In genomic region chrX:134782796-134783195, GRCh38 we compare ENCODE assay signal across 8 cellular contexts. TPM values are rescaled to one million over a fixed set of nuclear protein-coding genes. Genes with fewer than 3 reads are reported as not detected.
DNase-seq lines count a peak whose midpoint lies in the region; ATAC-seq, FAIRE-seq and TF ChIP-seq lines count a peak whose summit lies in the region.

No MANE protein-coding gene starts in this region.

- POLR2A ChIA-PET in CD8-positive, alpha-beta memory T cell (lab: Charles Lee) = no interaction called here

- peaks cover 0 to 56% (median 1%) of the 10 kb centered on the region in 3 donors for H3K36me3 Mint-ChIP-seq in CD8-positive, alpha-beta memory T cell

- H3K27me3 ChIP-seq in thyroid gland (no peaks in the 10 kb centered on the region), H7 (ENCODE audit: control insufficient read depth, insufficient read depth, low read length) (no peaks in the 10 kb centered on the region)
- H3K27me3 ChIP-seq in CD8-positive, alpha-beta memory T cell (ENCODE audit: insufficient read depth, low read length, poor library complexity, severe bottlenecking) = no peaks in the 10 kb centered on the region

- H3K27me3 Mint-ChIP-seq in CD8-positive, alpha-beta memory T cell = no peaks in the 10 kb centered on the region

- H3K4me3 ChIP-seq in foreskin fibroblast (ENCODE audit: low read depth in 1 of 2, low read length in 2 of 2) = no peak overlapping the region
- no peak overlapping the region for H3K4me3 ChIP-seq in thyroid gland (replicated peaks in 1 of 3)
- H3K4me3 ChIP-seq in H7 (ENCODE audit: insufficient read depth, low read depth, low read length) = no peak overlapping the region
- H3K4me3 ChIP-seq in CD8-positive, alpha-beta memory T cell (ENCODE audit: low read length) = no peak overlapping the region

- no peak for TF ChIP-seq POLR2A in thyroid gland (IDR thresholded peaks at IDR 0.05)

- DNase-seq in NOMO-1 treated with DMSO at 0.1 percent for 48 hours (lab: John Stamatoyannopoulos, UW; ENCODE audit: unreplicated experiment) (peak; percentile 14), NOMO-1 (lab: John Stamatoyannopoulos, UW; ENCODE audit: unreplicated experiment in 2 of 2) (no peak), RCC 7860 (ENCODE audit: low spot score) (peak; percentile 14), foreskin fibroblast (peak in 1 of 2 donors; percentile 64), thyroid gland (no peak), H7 (no peak)
- DNase-seq in CD8-positive, alpha-beta memory T cell = no peak

- CTCF ChIA-PET in CD8-positive, alpha-beta memory T cell (lab: Charles Lee) = interaction anchor here (0.5 kb wide), 1 partner anchor 629 kb away, joined by 3 read pairs; no protein-coding TSS in a partner anchor

- intact Hi-C loops in thyroid gland (cut with DNase I) = no loop called here

- TF ChIP-seq CTCF in foreskin fibroblast (IDR thresholded peaks at IDR 0.05; ENCODE audit: low read depth, low read length) (peak; percentile 38), thyroid gland (IDR thresholded peaks at IDR 0.05) (peak in 4 of 6 experiments; percentile 19 to 50 (median 43))

- H3K4me1 Mint-ChIP-seq in CD8-positive, alpha-beta memory T cell = no peaks in the 10 kb centered on the region

- no peak for ATAC-seq in GM18520 (IDR thresholded peaks at IDR 0.05; ENCODE audit: unreplicated experiment)

- 49 to 66% methylated on average over 3 of the region's 3 CpGs for WGBS in thyroid gland, 2 donors

- H3K27ac Mint-ChIP-seq in CD8-positive, alpha-beta memory T cell = no peak overlapping the region

- H3K4me1 ChIP-seq in thyroid gland = no peaks in the 10 kb centered on the region
- no peaks in the 10 kb centered on the region for H3K4me1 ChIP-seq in CD8-positive, alpha-beta memory T cell (ENCODE audit: insufficient read depth, low read length)

- no peaks in the 10 kb centered on the region for H3K9me3 ChIP-seq in thyroid gland
- H3K9me3 ChIP-seq in CD8-positive, alpha-beta memory T cell (ENCODE audit: low read length) = no peaks in the 10 kb centered on the region

- H3K36me3 ChIP-seq in thyroid gland = peaks cover 0 to 3% of the 10 kb centered on the region in 2 donors
- H3K36me3 ChIP-seq in H7 (replicated peaks; ENCODE audit: control insufficient read depth, insufficient read depth, low read length) = peaks cover 25% of the 10 kb centered on the region
- peaks cover 3% of the 10 kb centered on the region for H3K36me3 ChIP-seq in CD8-positive, alpha-beta memory T cell (ENCODE audit: insufficient read depth, low read length)

- no peaks in the 10 kb centered on the region for H3K9me3 Mint-ChIP-seq in CD8-positive, alpha-beta memory T cell

- H3K27ac ChIP-seq in thyroid gland = no peak overlapping the region
- H3K27ac ChIP-seq in CD8-positive, alpha-beta memory T cell (ENCODE audit: low read depth, low read length) = no peak overlapping the region

- H3K4me3 Mint-ChIP-seq in CD8-positive, alpha-beta memory T cell = no peak overlapping the region

- FAIRE-seq in RCC 7860 (lab: Jason Lieb, UNC) = peak; percentile 73

RNA-seq across cellular contexts. Expression of gene PABIR2, which starts 14.2 kb away (rescaled TPM):
- total RNA-seq in thyroid gland = 10 to 100 TPM; 12.6 to 21.2 (median 18.1) TPM
- total RNA-seq in H7 (2014; rRNA removed; shearing (Covaris generic)) = 29.6 and 37.7 TPM in 2 replicates
- total RNA-seq in CD8-positive, alpha-beta memory T cell = 10 to 100 TPM; 26.8 to 27.2 TPM
- 7.7 TPM for polyA plus RNA-seq in CD8-positive, alpha-beta memory T cell

Comparison
In these comparisons a context has a peak if more than half of its experiments do, and no peak if none do; other contexts are left out.
1. DNase-seq: peak in NOMO-1 treated with DMSO at 0.1 percent for 48 hours (single experiment) and RCC 7860 (single experiment); none in NOMO-1 (0 of 2), thyroid gland (0 of 2), H7 (single experiment) and CD8-positive, alpha-beta memory T cell (0 of 5).